ENCODE assay signal across 9 cellular contexts in genomic region chrX:79161655-79162054, GRCh38. TPM values are rescaled to one million over a fixed set of nuclear protein-coding genes. Genes with fewer than 3 reads are reported as not detected.
A peak's percentile ranks its signal among the peaks of the same experiment; 100 is the strongest.
DNase-seq lines count a peak whose midpoint lies in the region; ATAC-seq and TF ChIP-seq lines count a peak whose summit lies in the region.
"Had no signal": no experiment of that assay in that cellular context is flagged by ENCODE, and none has a peak within 500 bp of the region (broad histone marks: within the 10 kb centered on the region; RNA-seq: fewer than 3 reads in every experiment).

No MANE protein-coding gene starts in this region.

- WGBS in aorta, 2 donors = 16 to 33% methylated on average over 2 of the region's 2 CpGs

- H4K20me1 ChIP-seq in PC-9 (ENCODE audit: insufficient read depth) = no peaks in the 10 kb centered on the region

- H3K27ac ChIP-seq in CD4-positive, alpha-beta memory T cell (ENCODE audit: low read depth, low read length) = peak overlapping the region; percentile 51
- H3K27ac ChIP-seq in aorta (ENCODE audit: low read depth in 1 of 2, low read length in 2 of 2) (no peak overlapping the region), PC-9 (no peak overlapping the region)

- peak; percentile 73 to 85 (median 79) for DNase-seq in CD4-positive, alpha-beta memory T cell
- peak; percentile 33 for DNase-seq in activated CD8-positive, alpha-beta memory T cell treated with anti-CD3 and anti-CD28 coated beads, Interleukin-2, amount 50 U/mL, for 1 hour (ENCODE audit: extremely low read depth)
- DNase-seq in H4 (ENCODE audit: low spot score) = no peak
- no peak for DNase-seq in aorta
- DNase-seq in COLO668 (lab: John Stamatoyannopoulos, UW; ENCODE audit: unreplicated experiment) = no peak
- DNase-seq in PC-9 = no peak

- no TSS peak for BruUV-seq in PC-9 (replicated peaks; lab: Mats Ljungman, UMichigan)

- no peaks in the 10 kb centered on the region for H3K27me3 Mint-ChIP-seq in CD4-positive, alpha-beta memory T cell

- no peaks in the 10 kb centered on the region for H3K9me3 ChIP-seq in CD4-positive, alpha-beta memory T cell (ENCODE audit: control insufficient read depth in 1 of 2, low read length in 2 of 2)
- H3K9me3 ChIP-seq in aorta (ENCODE audit: control insufficient read depth, low read length) (no peaks in the 10 kb centered on the region), PC-9 (ENCODE audit: insufficient read depth, low read depth) (no peaks in the 10 kb centered on the region)

- no peak overlapping the region for H2AFZ ChIP-seq in PC-9

- intact Hi-C loops in CD4-positive, alpha-beta memory T cell (cut with micrococcal nuclease) = loop anchor here (1.0 to 5.0 kb wide), 7 partner anchors 8 to 251 kb away; partner anchors contain the start of genes ITM2A and P2RY10
- intact Hi-C loops in aorta (cut with DNase I) = no loop called here
- intact Hi-C loops in PC-9 (cut with micrococcal nuclease; ENCODE audit: unreplicated experiment) = no loop called here

- H3K4me3 ChIP-seq in CD4-positive, alpha-beta memory T cell (ENCODE audit: low read length in 2 of 2) = peak overlapping the region; percentile 45 to 55
- H3K4me3 ChIP-seq in aorta (ENCODE audit: low read length in 2 of 2) (no peak overlapping the region), PC-9 (no peak overlapping the region)

- H3K4me3 Mint-ChIP-seq in CD4-positive, alpha-beta memory T cell = peak overlapping the region; percentile 75 to 97 (median 94)
- H3K4me3 Mint-ChIP-seq: neural crest cell had no signal

- POLR2A ChIA-PET in CD4-positive, alpha-beta memory T cell (lab: Charles Lee; ENCODE audit: partially characterized antibody) = interaction anchor here (0.6 to 4.0 kb wide), 22 partner anchors 8 to 248 kb away, joined by 3 to 46 read pairs (median 6); partner anchors contain the start of genes GPR174 and ITM2A
- POLR2A ChIA-PET in PC-9 (lab: Charles Lee; ENCODE audit: unreplicated experiment) = no interaction called here

- H3K4me2 ChIP-seq in PC-9 = no peak overlapping the region

- peaks cover 90% of the 10 kb centered on the region for H3K4me1 ChIP-seq in CD4-positive, alpha-beta memory T cell (ENCODE audit: insufficient read depth, low read length)
- H3K4me1 ChIP-seq in aorta (ENCODE audit: control insufficient read depth in 1 of 2, insufficient read depth in 2 of 2, low read length in 2 of 2) (no peaks in the 10 kb centered on the region), PC-9 (replicated peaks; ENCODE audit: insufficient read depth) (no peaks in the 10 kb centered on the region)

- peak overlapping the region; percentile 87 to 98 (median 95) for H3K27ac Mint-ChIP-seq in CD4-positive, alpha-beta memory T cell

- CTCF ChIA-PET in CD4-positive, alpha-beta memory T cell (lab: Charles Lee; ENCODE audit: partially characterized antibody) = interaction anchor here (0.9 to 2.1 kb wide), 5 partner anchors 9 to 47 kb away, joined by 3 to 6 read pairs (median 3); no protein-coding TSS in a partner anchor
- CTCF ChIA-PET in PC-9 (lab: Charles Lee) = no interaction called here

- H3K9me2 ChIP-seq in PC-9 (ENCODE audit: insufficient read depth) = no peaks in the 10 kb centered on the region

- no peaks in the 10 kb centered on the region for H3K27me3 ChIP-seq in CD4-positive, alpha-beta memory T cell (ENCODE audit: insufficient read depth, low read length)
- H3K27me3 ChIP-seq in aorta (ENCODE audit: control insufficient read depth in 1 of 2, insufficient read depth in 2 of 2, low read length in 1 of 2) (no peaks in the 10 kb centered on the region), PC-9 (ENCODE audit: insufficient read depth, low read depth) (no peaks in the 10 kb centered on the region)

- no peak for TF ChIP-seq CTCF in PC-9 (conservative IDR thresholded peaks at IDR 0.05)

- no peaks in the 10 kb centered on the region for H3K79me2 ChIP-seq in PC-9 (ENCODE audit: low read depth)

- no peaks in the 10 kb centered on the region for H3K36me3 ChIP-seq in CD4-positive, alpha-beta memory T cell (ENCODE audit: insufficient read depth, low read length)
- no peaks in the 10 kb centered on the region for H3K36me3 ChIP-seq in aorta (ENCODE audit: control insufficient read depth in 1 of 2, insufficient read depth in 2 of 2, low read length in 1 of 2)
- H3K36me3 ChIP-seq in PC-9 (ENCODE audit: low read depth) = no peaks in the 10 kb centered on the region

- peaks cover 22 to 51% of the 10 kb centered on the region in 2 donors for H3K36me3 Mint-ChIP-seq in CD4-positive, alpha-beta memory T cell

- H3K9me3 Mint-ChIP-seq in CD4-positive, alpha-beta memory T cell = no peaks in the 10 kb centered on the region

- H3F3A ChIP-seq in PC-9 (ENCODE audit: insufficient read depth, low read depth) = no peaks in the 10 kb centered on the region

- peak; percentile 76 for ATAC-seq in GM19324 (IDR thresholded peaks at IDR 0.05; ENCODE audit: low FRiP score, unreplicated experiment)
- peak; percentile 95 for ATAC-seq in HG03432 (IDR thresholded peaks at IDR 0.05; ENCODE audit: unreplicated experiment)
- no peak for ATAC-seq in aorta (ENCODE audit: low FRiP score)

- peaks cover 37 to 85% (median 53%) of the 10 kb centered on the region in 4 donors for H3K4me1 Mint-ChIP-seq in CD4-positive, alpha-beta memory T cell
- H3K4me1 Mint-ChIP-seq: neural crest cell had no signal

RNA-seq across cellular contexts. Expression of gene GPR174, which starts 17.2 kb away (rescaled TPM):
- 10 to 100 TPM; 89.0 to 89.6 TPM for total RNA-seq in CD4-positive, alpha-beta memory T cell
- polyA plus RNA-seq in CD4-positive, alpha-beta memory T cell = 1 to 10 TPM; 8.4 to 9.7 TPM
- 0.06 TPM in 1 of 2 replicates, not detected in the other for total RNA-seq in H4 (2014; rRNA removed; shearing (Covaris generic))
- total RNA-seq in aorta (1 to 10 TPM in 1 of 2 donors, under 1 TPM in 1; 0.88 to 1.6 TPM), PC-9 (2021) (not detected in 2 replicates)
- polyA plus RNA-seq in aorta = not detected
- total RNA-seq: neural crest cell had no signal

Comparison
In these comparisons a context has a peak if more than half of its experiments do, and no peak if none do; other contexts are left out.
1. DNase-seq: peak in CD4-positive, alpha-beta memory T cell (5 of 5) and activated CD8-positive, alpha-beta memory T cell treated with anti-CD3 and anti-CD28 coated beads, Interleukin-2, amount 50 U/mL, for 1 hour (single experiment); none in H4 (single experiment), aorta (0 of 2), COLO668 (single experiment) and PC-9 (0 of 2).
2. H3K4me3 ChIP-seq: peak in CD4-positive, alpha-beta memory T cell (2 of 2); none in aorta (0 of 2) and PC-9 (single experiment).
3. RNA of gene GPR174, which starts 17.2 kb away (total RNA-seq): 89.0 to 89.6 TPM in CD4-positive, alpha-beta memory T cell; 0.88 to 1.6 TPM in aorta, 0.06 TPM in H4 and not detected in PC-9; every median in the first group is over 10 times any median in the second.